Comparison of ENCODE assay signal across 16 cellular contexts in the genomic region with DNA sequence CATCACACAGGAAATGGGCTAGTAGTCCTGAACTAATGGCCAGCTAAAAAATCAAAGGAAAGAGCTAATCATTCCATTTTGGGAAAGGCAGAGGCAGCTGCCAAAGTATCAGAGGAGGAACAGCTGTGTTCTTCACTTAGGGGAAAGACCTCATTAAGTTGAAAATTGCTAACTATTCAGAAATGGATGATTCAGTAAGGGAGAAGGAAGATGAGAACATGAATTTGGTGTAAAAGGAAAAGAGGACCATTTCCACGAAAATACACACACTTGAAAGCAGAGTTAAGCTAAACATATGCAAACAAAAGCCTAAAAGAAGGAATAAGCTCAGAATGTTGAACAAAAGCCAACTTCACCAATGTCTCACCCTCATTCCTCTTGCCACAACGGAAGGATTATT.
"Had no signal": no experiment of that assay in that cellular context is flagged by ENCODE, and none has a peak within 500 bp of the region (broad histone marks: within the 10 kb centered on the region; RNA-seq: fewer than 3 reads in every experiment).

No MANE protein-coding gene starts in this region.

- H3K27ac ChIP-seq: gastrocnemius medialis, heart right ventricle, right atrium auricular region, testis, tibial nerve had no signal

- H3K27ac Mint-ChIP-seq: naive thymus-derived CD8-positive, alpha-beta T cell; stimulated activated memory B cell treated with anti-CD40 and anti-IgM and Interleukin-4, amounts not matched to agents 10 μg/mL and 1 μg/mL and 100 μg/mL, for 72 hours; stimulated activated naive CD8-positive, alpha-beta T cell treated with anti-CD3 and anti-CD28 coated beads, Interleukin-15, Interleukin-2, amounts not matched to agents 100 ng/mL and 50 ng/mL, for 24 hours had no signal

- H3K4me3 ChIP-seq: gastrocnemius medialis, heart right ventricle, right atrium auricular region, testis, tibial nerve had no signal

- H3K4me3 Mint-ChIP-seq: naive thymus-derived CD8-positive, alpha-beta T cell; neural crest cell; stimulated activated memory B cell treated with anti-CD40 and anti-IgM and Interleukin-4, amounts not matched to agents 10 μg/mL and 1 μg/mL and 100 μg/mL, for 72 hours; stimulated activated naive CD8-positive, alpha-beta T cell treated with anti-CD3 and anti-CD28 coated beads, Interleukin-15, Interleukin-2, amounts not matched to agents 100 ng/mL and 50 ng/mL, for 24 hours had no signal

- H3K27me3 Mint-ChIP-seq: stimulated activated memory B cell treated with anti-CD40 and anti-IgM and Interleukin-4, amounts not matched to agents 10 μg/mL and 1 μg/mL and 100 μg/mL, for 72 hours; stimulated activated naive CD8-positive, alpha-beta T cell treated with anti-CD3 and anti-CD28 coated beads, Interleukin-15, Interleukin-2, amounts not matched to agents 100 ng/mL and 50 ng/mL, for 24 hours had no signal

- ATAC-seq: esophagus mucosa; gastrocnemius medialis; heart right ventricle; naive thymus-derived CD8-positive, alpha-beta T cell; stimulated activated memory B cell treated with anti-CD40 and anti-IgM and Interleukin-4, amounts not matched to agents 10 μg/mL and 1 μg/mL and 100 μg/mL, for 72 hours had no signal

- DNase-seq: effector memory CD4-positive, alpha-beta T cell; gastrocnemius medialis; heart right ventricle; hypothalamus; kidney glomerular epithelial cell; mesendoderm; naive thymus-derived CD8-positive, alpha-beta T cell; stimulated activated CD4-positive, alpha-beta T cell treated with anti-CD3 and anti-CD28 coated beads, Interleukin-4, amount 100 ng/mL, for 1 hour; stimulated activated CD8-positive, alpha-beta memory T cell treated with anti-CD3 and anti-CD28 coated beads, Interleukin-4, amount 100 ng/mL, for 48 hours; testis had no signal

- H3K27me3 ChIP-seq: gastrocnemius medialis, testis, tibial nerve had no signal

- H3K4me1 ChIP-seq: gastrocnemius medialis, right atrium auricular region, testis, tibial nerve had no signal

- H3K9me3 ChIP-seq: gastrocnemius medialis, heart right ventricle, right atrium auricular region, testis, tibial nerve had no signal

- H3K9me3 Mint-ChIP-seq: stimulated activated memory B cell treated with anti-CD40 and anti-IgM and Interleukin-4, amounts not matched to agents 10 μg/mL and 1 μg/mL and 100 μg/mL, for 72 hours; stimulated activated naive CD8-positive, alpha-beta T cell treated with anti-CD3 and anti-CD28 coated beads, Interleukin-15, Interleukin-2, amounts not matched to agents 100 ng/mL and 50 ng/mL, for 24 hours had no signal

- H3K36me3 ChIP-seq: gastrocnemius medialis, heart right ventricle, right atrium auricular region, tibial nerve had no signal

- H3K36me3 Mint-ChIP-seq: naive thymus-derived CD8-positive, alpha-beta T cell; stimulated activated memory B cell treated with anti-CD40 and anti-IgM and Interleukin-4, amounts not matched to agents 10 μg/mL and 1 μg/mL and 100 μg/mL, for 72 hours had no signal

- H3K4me1 Mint-ChIP-seq: naive thymus-derived CD8-positive, alpha-beta T cell; stimulated activated memory B cell treated with anti-CD40 and anti-IgM and Interleukin-4, amounts not matched to agents 10 μg/mL and 1 μg/mL and 100 μg/mL, for 72 hours had no signal
